Comparison of ENCODE assay signal across 6 cellular contexts in the genomic region with DNA sequence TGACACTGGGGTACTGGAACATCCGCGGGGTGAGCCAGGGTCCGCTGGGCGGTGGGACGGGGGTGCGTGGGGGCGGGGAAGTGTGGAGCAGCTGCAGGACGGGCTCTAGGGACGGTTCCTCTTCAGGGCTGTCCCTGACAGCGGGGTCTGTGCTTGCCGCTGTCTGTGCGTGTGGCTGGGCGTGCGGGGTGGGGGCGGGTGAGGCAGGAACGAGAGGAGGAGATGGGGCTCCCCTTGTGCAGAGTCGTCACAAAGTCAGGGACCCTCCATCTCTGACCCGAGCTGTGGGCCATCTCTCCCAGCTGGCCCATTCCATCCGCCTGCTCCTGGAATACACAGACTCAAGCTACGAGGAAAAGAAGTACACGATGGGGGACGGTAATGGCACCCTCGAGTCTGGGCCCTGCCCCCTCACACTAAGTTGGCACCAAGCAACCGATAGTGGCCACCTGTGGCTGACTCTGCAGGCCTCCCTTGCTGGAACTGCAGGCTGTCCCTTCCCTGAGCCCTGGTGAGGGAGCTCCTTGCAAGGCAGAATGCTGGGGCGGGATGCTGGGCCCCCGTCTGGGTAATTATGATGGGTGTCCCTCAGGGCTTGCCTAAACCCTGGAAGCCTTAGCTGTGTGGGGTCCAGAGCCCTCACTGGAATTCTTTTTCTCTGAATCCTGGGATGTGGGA. TPM values are rescaled to one million over a fixed set of nuclear protein-coding genes. Genes with fewer than 3 reads are reported as not detected.
DNase-seq lines count a peak whose midpoint lies in the region; TF ChIP-seq lines count a peak whose summit lies in the region.

No MANE protein-coding gene starts in this region.

- peak overlapping the region; percentile 92 for H3K4me2 ChIP-seq in SK-N-SH

- no peaks in the 10 kb centered on the region for H3K9me2 ChIP-seq in SK-N-SH

- peak overlapping the region; percentile 82; the same call in 1 of the 2 replicates for H2AFZ ChIP-seq in SK-N-SH (ENCODE audit: low read depth)

- H3K9ac ChIP-seq in SK-N-SH, result peak overlapping the region; percentile 49

- CTCF ChIA-PET in AG04450 (lab: Charles Lee), result interaction anchor here (0.6 to 1.1 kb wide), 4 partner anchors 24 to 106 kb away, joined by 3 to 6 read pairs (median 3); no protein-coding TSS in a partner anchor
- CTCF ChIA-PET in SK-N-SH (lab: Yijun Ruan, JAX), result interaction anchor here (0.6 to 5.2 kb wide), 6 partner anchors 10 to 1572 kb away, joined by 3 to 27 read pairs (median 6); no protein-coding TSS in a partner anchor

- no peak for TF ChIP-seq RAD21 in SK-N-SH (IDR thresholded peaks at IDR 0.05; ENCODE audit: low read length)

- no peaks in the 10 kb centered on the region for H3K79me2 ChIP-seq in SK-N-SH (ENCODE audit: insufficient read depth)

- 36% methylated on average over 15 of the region's 26 CpGs for WGBS in SK-N-SH (ENCODE audit: low lambda C conversion rate)

- DNase-seq in AG04450 (ENCODE audit: low read depth, low spot score) (no peak), SK-N-SH (no peak), kidney epithelial cell (ENCODE audit: low read depth) (no peak), HuH-7 (ENCODE audit: low spot score) (no peak), T-helper 9 cell (no peak), A172 (ENCODE audit: low spot score) (no peak)

- H3K4me1 ChIP-seq in SK-N-SH (ENCODE audit: control insufficient read depth in 1 of 2, insufficient read depth in 2 of 2, low read depth in 1 of 2, low read length in 1 of 2), result peaks cover 7% of the 10 kb centered on the region in 2 experiments; a peak in 2 of 4 replicates

- TF ChIP-seq EP300 in SK-N-SH (IDR thresholded peaks at IDR 0.05; ENCODE audit: borderline replicate concordance in 1 of 2, low read depth in 1 of 2, low read length in 1 of 2), result no peak

- POLR2A ChIA-PET in AG04450 (lab: Yijun Ruan, JAX) (no interaction called here), SK-N-SH (lab: Yijun Ruan, JAX) (no interaction called here)

- no peak overlapping the region for H3K27ac ChIP-seq in AG04450 (ENCODE audit: low read depth, low read length)
- H3K27ac ChIP-seq in SK-N-SH (ENCODE audit: low read depth in 2 of 2, low read length in 1 of 2), result no peak overlapping the region

- TF ChIP-seq CTCF in AG04450 (IDR thresholded peaks at IDR 0.05; ENCODE audit: low read depth, low read length) (no peak), SK-N-SH (IDR thresholded peaks at IDR 0.05) (no peak), kidney epithelial cell (IDR thresholded peaks at IDR 0.05; ENCODE audit: insufficient read depth, low read length, poor library complexity, severe bottlenecking) (no peak)

- H3K4me3 ChIP-seq in AG04450 (ENCODE audit: low read depth, low read length), result peak overlapping the region; percentile 65
- peak overlapping the region; percentile 36 to 61 for H3K4me3 ChIP-seq in SK-N-SH (ENCODE audit: low read depth in 2 of 2, low read length in 1 of 2)
- H3K4me3 ChIP-seq in kidney epithelial cell (ENCODE audit: low read depth, low read length), result peak overlapping the region; percentile 44

- H3F3A ChIP-seq in SK-N-SH (replicated peaks; ENCODE audit: insufficient read depth), result no peaks in the 10 kb centered on the region

- no peaks in the 10 kb centered on the region for H3K36me3 ChIP-seq in SK-N-SH (replicated peaks in 1 of 2; ENCODE audit: control insufficient read depth in 1 of 2, insufficient read depth in 2 of 2, low read length in 1 of 2)
- no peaks in the 10 kb centered on the region for H3K36me3 ChIP-seq in kidney epithelial cell (ENCODE audit: control insufficient read depth, insufficient read depth, low read length)

- no peaks in the 10 kb centered on the region for H3K27me3 ChIP-seq in AG04450 (ENCODE audit: control insufficient read depth, insufficient read depth, low read length)
- no peaks in the 10 kb centered on the region for H3K27me3 ChIP-seq in SK-N-SH (ENCODE audit: insufficient read depth)
- no peaks in the 10 kb centered on the region for H3K27me3 ChIP-seq in kidney epithelial cell (ENCODE audit: control insufficient read depth, insufficient read depth, low read length)

- no peaks in the 10 kb centered on the region for H4K20me1 ChIP-seq in SK-N-SH (ENCODE audit: insufficient read depth)

- H3K9me3 ChIP-seq in AG04450 (ENCODE audit: control insufficient read depth, insufficient read depth, low read length) (no peaks in the 10 kb centered on the region), SK-N-SH (no peaks in the 10 kb centered on the region)

TF ChIP-seq in SK-N-SH, 30 proteins besides CTCF, POLR2A, EP300 and RAD21:
- TF ChIP-seq NRF1 (IDR thresholded peaks at IDR 0.05; ENCODE audit: low read depth, low read length) (no peak), TAF1 (IDR thresholded peaks at IDR 0.05; ENCODE audit: borderline replicate concordance, low read depth, low read length) (0 out of 2 replicates have a peak, but pooled peaks have one; percentile 1)

RNA-seq across cellular contexts. Expression of a gene that starts 0.4 kb away (rescaled TPM):
- polyA plus RNA-seq in AG04450 (2011; rRNA removed) (90.2 and 93.8 TPM in 2 replicates), SK-N-SH (2012; rRNA removed) (70.2 and 97.6 TPM in 2 replicates)
- polyA minus RNA-seq in AG04450 (2011; rRNA and poly(A)+ RNA removed), result 43.4 and 43.6 TPM in 2 replicates
- polyA plus RNA-seq in SK-N-SH (2012; cell fraction: cytosol; rRNA removed), result 23.0 and 24.2 TPM in 2 replicates
- polyA plus RNA-seq in SK-N-SH (2012; cell fraction: nucleus; rRNA removed), result 693 and 732 TPM in 2 replicates
- total RNA-seq in kidney epithelial cell, result 3.8 and 5.0 TPM in 2 replicates
- 8.9 and 16.9 TPM in 2 replicates for total RNA-seq in A172 (2014; rRNA removed; shearing (Covaris generic))

RNA-seq across cellular contexts. Expression of a gene that starts 12.4 kb away (rescaled TPM):
- polyA plus RNA-seq in AG04450 (2011; rRNA removed) (62.6 and 64.1 TPM in 2 replicates), SK-N-SH (2012; rRNA removed) (34.2 and 36.1 TPM in 2 replicates)
- polyA minus RNA-seq in AG04450 (2011; rRNA and poly(A)+ RNA removed), result 26.5 and 27.6 TPM in 2 replicates
- polyA plus RNA-seq in SK-N-SH (2012; cell fraction: cytosol; rRNA removed), result 25.0 and 27.9 TPM in 2 replicates
- polyA plus RNA-seq in SK-N-SH (2012; cell fraction: nucleus; rRNA removed), result 35.2 and 36.6 TPM in 2 replicates
- total RNA-seq in kidney epithelial cell, result 12.7 and 16.2 TPM in 2 replicates
- 35.7 and 41.8 TPM in 2 replicates for total RNA-seq in A172 (2014; rRNA removed; shearing (Covaris generic))

RNA-seq across cellular contexts. Expression of a gene that starts 19.4 kb away (rescaled TPM):
- 1.6 and 1.8 TPM in 2 replicates for polyA plus RNA-seq in AG04450 (2011; rRNA removed)
- polyA minus RNA-seq in AG04450 (2011; rRNA and poly(A)+ RNA removed), result 0.74 and 1.1 TPM in 2 replicates
- polyA plus RNA-seq in SK-N-SH (2012; rRNA removed), result not detected in 2 replicates
- 0.03 TPM in 2 replicates for polyA plus RNA-seq in SK-N-SH (2012; cell fraction: cytosol; rRNA removed)
- polyA plus RNA-seq in SK-N-SH (2012; cell fraction: nucleus; rRNA removed), result 0.14 and 0.17 TPM in 2 replicates
- total RNA-seq in kidney epithelial cell, result 9.7 and 16.3 TPM in 2 replicates
- total RNA-seq in A172 (2014; rRNA removed; shearing (Covaris generic)), result not detected in 2 replicates

RNA-seq across cellular contexts. Expression of a gene that starts 43.8 kb away (rescaled TPM):
- polyA plus RNA-seq in AG04450 (2011; rRNA removed) (11.6 and 12.5 TPM in 2 replicates), SK-N-SH (2012; rRNA removed) (not detected in 2 replicates)
- polyA minus RNA-seq in AG04450 (2011; rRNA and poly(A)+ RNA removed), result 4.4 and 4.5 TPM in 2 replicates
- polyA plus RNA-seq in SK-N-SH (2012; cell fraction: cytosol; rRNA removed), result not detected in 2 replicates
- polyA plus RNA-seq in SK-N-SH (2012; cell fraction: nucleus; rRNA removed), result not detected in 2 replicates
- not detected in 2 replicates for total RNA-seq in kidney epithelial cell
- 0.03 TPM in 1 of 2 replicates, not detected in the other for total RNA-seq in A172 (2014; rRNA removed; shearing (Covaris generic))

RNA-seq across cellular contexts. Expression of a gene that starts 48.6 kb away (rescaled TPM):
- polyA plus RNA-seq in AG04450 (2011; rRNA removed) (35.4 and 54.2 TPM in 2 replicates), SK-N-SH (2012; rRNA removed) (59.1 and 63.7 TPM in 2 replicates)
- polyA minus RNA-seq in AG04450 (2011; rRNA and poly(A)+ RNA removed), result 75.4 and 97.7 TPM in 2 replicates
- 14.5 and 22.9 TPM in 2 replicates for polyA plus RNA-seq in SK-N-SH (2012; cell fraction: cytosol; rRNA removed)
- polyA plus RNA-seq in SK-N-SH (2012; cell fraction: nucleus; rRNA removed), result 359 and 387 TPM in 2 replicates
- total RNA-seq in kidney epithelial cell, result 51.2 and 65.7 TPM in 2 replicates
- 47.5 and 75.8 TPM in 2 replicates for total RNA-seq in A172 (2014; rRNA removed; shearing (Covaris generic))

Comparison
In these comparisons a context has a peak if more than half of its experiments do, and no peak if none do; other contexts are left out.
1. RNA of a gene that starts 19.4 kb away (total RNA-seq): 9.7 to 16.3 TPM in kidney epithelial cell; not detected in A172; every median in the first group is over 10 times any median in the second.
2. Peak in every context shown above with its lines, with median percentiles within 50 percentile points of each other: H3K4me3 ChIP-seq.